20 cellular contexts compared by ENCODE assay signal in genomic region chr2:30038419-30038818, GRCh38.
"Had no signal": no experiment of that assay in that cellular context is flagged by ENCODE, and none has a peak within 500 bp of the region (broad histone marks: within the 10 kb centered on the region; RNA-seq: fewer than 3 reads in every experiment).

No MANE protein-coding gene starts in this region.

- H3K27me3 Mint-ChIP-seq: activated naive CD4-positive, alpha-beta T cell treated with anti-CD3 and anti-CD28 coated beads, Interleukin-2, amount 50 U/mL, for 24 hours had no signal

- DNase-seq: activated CD4-positive, alpha-beta T cell treated with anti-CD3 and anti-CD28 coated beads, Interleukin-2, amount 50 U/mL, for 1 hour; activated CD4-positive, CD25-positive, alpha-beta regulatory T cell; activated CD8-positive, alpha-beta memory T cell treated with anti-CD3 and anti-CD28 coated beads, Interleukin-2, amount 50 U/mL, for 48 hours; activated CD8-positive, alpha-beta T cell treated with anti-CD3 and anti-CD28 coated beads for 36 hours; activated naive CD4-positive, alpha-beta T cell; activated T-cell treated with anti-CD3 and anti-CD28 coated beads, Interleukin-2, amount 50 U/mL, for 1 hour; aorta; central memory CD4-positive, alpha-beta T cell; KG1; MV-4-11; NCI-H1092 treated with DMSO at 0.1 percent for 48 hours; NCI-H1417 treated with DMSO at 0.1 percent for 48 hours; NCI-H1694 treated with DMSO at 0.1 percent for 48 hours; NCI-H2029 treated with DMSO at 0.1 percent for 48 hours; NCI-H510A treated with DMSO at 0.1 percent for 48 hours; SHP77 treated with DMSO at 0.1 percent for 48 hours; T-helper 17 cell; T-helper 9 cell had no signal

- H3K36me3 Mint-ChIP-seq: activated naive CD4-positive, alpha-beta T cell treated with anti-CD3 and anti-CD28 coated beads, Interleukin-2, amount 50 U/mL, for 24 hours; IgD-negative memory B cell had no signal

- H3K27ac Mint-ChIP-seq: activated CD8-positive, alpha-beta T cell treated with anti-CD3 and anti-CD28 coated beads for 36 hours; activated naive CD4-positive, alpha-beta T cell treated with anti-CD3 and anti-CD28 coated beads, Interleukin-2, amount 50 U/mL, for 24 hours; IgD-negative memory B cell; T-helper 17 cell had no signal

- ATAC-seq: activated CD8-positive, alpha-beta T cell treated with anti-CD3 and anti-CD28 coated beads for 36 hours; T-helper 17 cell had no signal

- H3K9me3 Mint-ChIP-seq: activated CD8-positive, alpha-beta T cell treated with anti-CD3 and anti-CD28 coated beads for 36 hours; activated naive CD4-positive, alpha-beta T cell treated with anti-CD3 and anti-CD28 coated beads, Interleukin-2, amount 50 U/mL, for 24 hours had no signal

- H3K4me3 Mint-ChIP-seq: activated CD8-positive, alpha-beta T cell treated with anti-CD3 and anti-CD28 coated beads for 36 hours; activated naive CD4-positive, alpha-beta T cell treated with anti-CD3 and anti-CD28 coated beads, Interleukin-2, amount 50 U/mL, for 24 hours; IgD-negative memory B cell; T-helper 17 cell had no signal

- H3K4me1 Mint-ChIP-seq: activated naive CD4-positive, alpha-beta T cell treated with anti-CD3 and anti-CD28 coated beads, Interleukin-2, amount 50 U/mL, for 24 hours; IgD-negative memory B cell; T-helper 17 cell had no signal
